Comparison of ENCODE assay signal across 1 cellular context in genomic region chr1:157497284-157497683, GRCh38.
TF ChIP-seq lines count a peak whose summit lies in the region.

No MANE protein-coding gene starts in this region.

TF ChIP-seq in GM12878, 131 proteins besides CTCF, POLR2A, EP300 and RAD21:
- no peak for TF ChIP-seq E4F1 (IDR thresholded peaks at IDR 0.05; ENCODE audit: borderline replicate concordance, partially characterized antibody)
- no peak for TF ChIP-seq BHLHE40 (IDR thresholded peaks at IDR 0.05; ENCODE audit: borderline replicate concordance in 1 of 2, low read depth in 2 of 2, low read length in 1 of 2)
- TF ChIP-seq TBL1XR1 (IDR thresholded peaks at IDR 0.05; ENCODE audit: low read depth, low read length), result no peak
- no peak for TF ChIP-seq CBX3 (IDR thresholded peaks at IDR 0.05; ENCODE audit: borderline replicate concordance, low read depth)
- no peak for TF ChIP-seq TCF12 (IDR thresholded peaks at IDR 0.05; ENCODE audit: low read depth, low read length)
- no peak for TF ChIP-seq SPI1 (IDR thresholded peaks at IDR 0.05; ENCODE audit: borderline replicate concordance, insufficient read depth, low read depth, low read length)
- TF ChIP-seq MTA3 (IDR thresholded peaks at IDR 0.05; ENCODE audit: borderline replicate concordance, low read length), result no peak
- TF ChIP-seq PBX3 (IDR thresholded peaks at IDR 0.05; ENCODE audit: insufficient replicate concordance, low read depth, low read length), result no peak
- TF ChIP-seq NRF1 (conservative IDR thresholded peaks at IDR 0.05; ENCODE audit: low read depth, low read length), result no peak
- no peak for TF ChIP-seq NR2C2 (IDR thresholded peaks at IDR 0.05; ENCODE audit: borderline replicate concordance, control insufficient read depth, insufficient read length, low read depth)
- TF ChIP-seq RCOR1 (conservative IDR thresholded peaks at IDR 0.05; ENCODE audit: low read depth, low read length), result no peak
- TF ChIP-seq IKZF1 (conservative IDR thresholded peaks at IDR 0.05), result no peak
